Comparison of ENCODE assay signal across 24 cellular contexts in the genomic region with DNA sequence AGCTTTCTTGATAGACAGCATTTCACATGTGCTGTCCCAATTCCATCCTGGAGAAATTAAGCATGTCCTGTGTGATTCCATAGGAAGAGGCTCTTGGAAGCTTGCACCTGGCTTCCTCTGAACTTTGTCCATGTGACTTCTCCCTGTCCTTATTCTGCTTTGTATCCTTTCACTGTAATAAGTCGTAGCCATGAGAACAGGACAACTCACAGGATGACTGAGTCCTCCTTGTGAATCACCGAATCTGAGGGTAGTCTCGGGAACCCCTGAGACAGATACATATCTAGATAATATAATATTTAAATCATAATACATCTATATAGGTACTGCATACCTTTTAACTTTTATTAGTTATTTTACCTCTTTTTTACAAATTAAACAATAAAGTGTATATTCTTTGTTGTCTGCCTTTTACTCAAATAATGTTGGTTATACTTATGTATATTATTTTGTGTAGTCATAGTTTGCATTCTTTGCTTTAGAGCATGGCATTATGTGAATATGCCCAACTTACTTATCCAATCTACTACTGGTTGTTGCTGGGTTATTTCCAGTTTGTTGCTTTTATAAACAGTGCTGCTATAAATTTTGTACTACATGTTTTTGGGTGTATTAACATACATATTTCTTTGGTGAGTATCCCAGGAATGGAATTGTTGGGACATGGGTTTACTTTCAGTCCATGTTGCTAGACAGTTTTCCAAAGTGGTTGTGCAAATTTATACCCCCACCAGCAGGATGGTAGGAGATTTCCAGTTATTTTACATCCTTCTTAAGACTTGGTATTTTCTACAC.
DNase-seq lines count a peak whose midpoint lies in the region; ATAC-seq and TF ChIP-seq lines count a peak whose summit lies in the region.
"Had no signal": no experiment of that assay in that cellular context is flagged by ENCODE, and none has a peak within 500 bp of the region (broad histone marks: within the 10 kb centered on the region; RNA-seq: fewer than 3 reads in every experiment).

No MANE protein-coding gene starts in this region.

- H3K9me3 Mint-ChIP-seq in activated T-helper 17 cell treated with anti-CD3 and anti-CD28 coated beads, Interleukin-2, amount 50 U/mL, for 72 hours: peaks cover 4% of the 10 kb centered on the region
- H3K9me3 Mint-ChIP-seq in activated CD8-positive, alpha-beta memory T cell treated with anti-CD3 and anti-CD28 coated beads, Interleukin-2, amount 10 ng/mL, durations not matched to agents 7 days and 5 days (ENCODE audit: low read depth): no peaks in the 10 kb centered on the region
- H3K9me3 Mint-ChIP-seq: activated T-cell treated with anti-CD3 and anti-CD28 coated beads, Interleukin-2, amount 50 U/mL, for 72 hours; neural crest cell had no signal

- H3K27me3 ChIP-seq in H7 (ENCODE audit: control insufficient read depth, insufficient read depth, low read length): no peaks in the 10 kb centered on the region
- H3K27me3 ChIP-seq: breast epithelium, tibial artery had no signal

- H3K36me3 Mint-ChIP-seq in activated T-helper 17 cell treated with anti-CD3 and anti-CD28 coated beads, Interleukin-2, amount 50 U/mL, for 72 hours (ENCODE audit: low read depth): no peaks in the 10 kb centered on the region
- H3K36me3 Mint-ChIP-seq in activated CD8-positive, alpha-beta memory T cell treated with anti-CD3 and anti-CD28 coated beads, Interleukin-2, amount 10 ng/mL, durations not matched to agents 7 days and 5 days: peaks cover 4% of the 10 kb centered on the region

- H3K36me3 ChIP-seq in H7 (replicated peaks; ENCODE audit: control insufficient read depth, insufficient read depth, low read length): no peaks in the 10 kb centered on the region
- H3K36me3 ChIP-seq: breast epithelium, prostate gland had no signal

- no peaks in the 10 kb centered on the region for H3K4me1 Mint-ChIP-seq in activated T-helper 17 cell treated with anti-CD3 and anti-CD28 coated beads, Interleukin-2, amount 50 U/mL, for 72 hours
- no peaks in the 10 kb centered on the region for H3K4me1 Mint-ChIP-seq in activated CD8-positive, alpha-beta memory T cell treated with anti-CD3 and anti-CD28 coated beads, Interleukin-2, amount 10 ng/mL, durations not matched to agents 7 days and 5 days
- H3K4me1 Mint-ChIP-seq: neural crest cell had no signal

- no peak for TF ChIP-seq CTCF in AG10803 (conservative IDR thresholded peaks at IDR 0.05; ENCODE audit: low read length)
- no peak for TF ChIP-seq CTCF in cardiac fibroblast (IDR thresholded peaks at IDR 0.05; ENCODE audit: low read depth, low read length)

- ATAC-seq in activated T-helper 17 cell treated with anti-CD3 and anti-CD28 coated beads, Interleukin-2, amount 50 U/mL, for 72 hours (replicated peaks): no peak
- ATAC-seq in activated CD8-positive, alpha-beta memory T cell treated with anti-CD3 and anti-CD28 coated beads, Interleukin-2, amount 10 ng/mL, durations not matched to agents 7 days and 5 days: no peak
- ATAC-seq: activated T-cell treated with anti-CD3 and anti-CD28 coated beads, Interleukin-2, amount 50 U/mL, for 72 hours; left lobe of liver had no signal

- no peaks in the 10 kb centered on the region for H3K27me3 Mint-ChIP-seq in activated T-helper 17 cell treated with anti-CD3 and anti-CD28 coated beads, Interleukin-2, amount 50 U/mL, for 72 hours
- H3K27me3 Mint-ChIP-seq in activated CD8-positive, alpha-beta memory T cell treated with anti-CD3 and anti-CD28 coated beads, Interleukin-2, amount 10 ng/mL, durations not matched to agents 7 days and 5 days: no peaks in the 10 kb centered on the region
- H3K27me3 Mint-ChIP-seq: activated naive CD8-positive, alpha-beta T cell had no signal

- CTCF ChIA-PET in activated CD8-positive, alpha-beta memory T cell treated with anti-CD3 and anti-CD28 coated beads, Interleukin-2, amount 10 ng/mL, durations not matched to agents 7 days and 5 days (lab: Charles Lee): no interaction called here

- H3K27ac Mint-ChIP-seq in activated T-helper 17 cell treated with anti-CD3 and anti-CD28 coated beads, Interleukin-2, amount 50 U/mL, for 72 hours: no peak overlapping the region
- H3K27ac Mint-ChIP-seq in activated CD8-positive, alpha-beta memory T cell treated with anti-CD3 and anti-CD28 coated beads, Interleukin-2, amount 10 ng/mL, durations not matched to agents 7 days and 5 days: no peak overlapping the region
- H3K27ac Mint-ChIP-seq: activated naive CD8-positive, alpha-beta T cell; activated T-cell treated with anti-CD3 and anti-CD28 coated beads, Interleukin-2, amount 50 U/mL, for 72 hours had no signal

- H3K4me3 Mint-ChIP-seq in activated T-helper 17 cell treated with anti-CD3 and anti-CD28 coated beads, Interleukin-2, amount 50 U/mL, for 72 hours: no peak overlapping the region
- no peak overlapping the region for H3K4me3 Mint-ChIP-seq in activated CD8-positive, alpha-beta memory T cell treated with anti-CD3 and anti-CD28 coated beads, Interleukin-2, amount 10 ng/mL, durations not matched to agents 7 days and 5 days
- H3K4me3 Mint-ChIP-seq: activated naive CD8-positive, alpha-beta T cell; activated T-cell treated with anti-CD3 and anti-CD28 coated beads, Interleukin-2, amount 50 U/mL, for 72 hours; neural crest cell had no signal

- DNase-seq in AG10803 (ENCODE audit: low read depth) (peak; percentile 81), HS-27A (ENCODE audit: low read depth) (peak; percentile 54), cardiac fibroblast (ENCODE audit: low read depth in 2 of 2) (peak; percentile 3 to 49), hepatic stellate cell (ENCODE audit: low spot score) (peak; percentile 4), H7 (no peak), iPS-NIHi7 (ENCODE audit: extremely low spot score) (no peak)
- DNase-seq in activated CD8-positive, alpha-beta memory T cell treated with anti-CD3 and anti-CD28 coated beads, Interleukin-2, amount 10 ng/mL, durations not matched to agents 7 days and 5 days: no peak
- DNase-seq: activated CD4-positive, CD25-positive, alpha-beta regulatory T cell; activated CD8-positive, alpha-beta memory T cell treated with anti-CD3 and anti-CD28 coated beads for 24 hours; activated T-cell treated with anti-CD3 and anti-CD28 coated beads, Interleukin-2, amount 50 U/mL, for 72 hours; dermis blood vessel endothelial cell; DMS79; NCI-H524 treated with DMSO at 0.1 percent for 48 hours; stimulated activated CD4-positive, alpha-beta T cell treated with anti-CD3 and anti-CD28 coated beads, Interleukin-2, amount 100 ng/mL, for 24 hours; stimulated activated naive CD4-positive, alpha-beta T cell; T1000; tibial artery had no signal

- H3K4me3 ChIP-seq in AG10803 (ENCODE audit: low read length) (no peak overlapping the region), cardiac fibroblast (replicated peaks in 1 of 2; ENCODE audit: low read depth in 2 of 2, low read length in 2 of 2) (no peak overlapping the region), H7 (ENCODE audit: insufficient read depth, low read depth, low read length) (no peak overlapping the region)
- H3K4me3 ChIP-seq: breast epithelium, prostate gland, skin epidermis, tibial artery had no signal

Comparison
In these comparisons a context has a peak if more than half of its experiments do, and no peak if none do; other contexts are left out.
1. DNase-seq: peak in AG10803 (single experiment), HS-27A (single experiment), cardiac fibroblast (2 of 2) and hepatic stellate cell (single experiment); none in H7 (single experiment), activated CD8-positive, alpha-beta memory T cell treated with anti-CD3 and anti-CD28 coated beads, Interleukin-2, amount 10 ng/mL, durations not matched to agents 7 days and 5 days (single experiment) and iPS-NIHi7 (single experiment).